In genomic region chr5:124309241-124309977, GRCh38 we compare ENCODE assay signal across 28 cellular contexts.
DNase-seq lines count a peak whose midpoint lies in the region; ATAC-seq and TF ChIP-seq lines count a peak whose summit lies in the region.
"Had no signal": no experiment of that assay in that cellular context is flagged by ENCODE, and none has a peak within 500 bp of the region (broad histone marks: within the 10 kb centered on the region; RNA-seq: fewer than 3 reads in every experiment).

No MANE protein-coding gene starts in this region.

- no peak overlapping the region for H3K27ac ChIP-seq in IMR-90 (ENCODE audit: insufficient read depth, low read length)
- no peak overlapping the region for H3K27ac ChIP-seq in trophoblast cell (ENCODE audit: low read depth, low read length)
- H3K27ac ChIP-seq: breast epithelium, C4-2B, colonic mucosa had no signal

- POLR2A ChIA-PET in IMR-90 (lab: Charles Lee; ENCODE audit: unreplicated experiment) (no interaction called here), MCF 10A (lab: Yijun Ruan, JAX) (interaction anchor here (0.5 to 1.6 kb wide), 2 partner anchors 23 to 203 kb away, joined by 3 to 5 read pairs; no protein-coding TSS in a partner anchor)

- H3K4me3 ChIP-seq in IMR-90 (ENCODE audit: insufficient read depth, low read depth, low read length) (no peak overlapping the region), trophoblast cell (ENCODE audit: low read depth, low read length) (no peak overlapping the region)
- H3K4me3 ChIP-seq: breast epithelium, colonic mucosa, upper lobe of left lung had no signal

- CTCF ChIA-PET in IMR-90 (lab: Yijun Ruan, JAX), result interaction anchor here (0.6 kb wide), 1 partner anchor 153 kb away, joined by 3 read pairs; no protein-coding TSS in a partner anchor
- CTCF ChIA-PET in MCF 10A (lab: Yijun Ruan, JAX), result interaction anchor here (0.7 kb wide), 1 partner anchor 17 kb away, joined by 5 read pairs; no protein-coding TSS in a partner anchor

- peak overlapping the region; percentile 16; the same call in 1 of the 2 replicates for H3K4ac ChIP-seq in IMR-90 (ENCODE audit: low read depth, low read length)
- H3K4ac ChIP-seq in trophoblast cell (ENCODE audit: low read depth, low read length), result no peak overlapping the region

- H3K27ac Mint-ChIP-seq in MCF 10A (ENCODE audit: low read depth, unreplicated experiment), result no peak overlapping the region
- no peak overlapping the region for H3K27ac Mint-ChIP-seq in natural killer cell
- H3K27ac Mint-ChIP-seq: activated naive CD4-positive, alpha-beta T cell treated with anti-CD3 and anti-CD28 coated beads for 36 hours; T-cell had no signal

- no peak overlapping the region for H4K91ac ChIP-seq in IMR-90 (ENCODE audit: insufficient read depth, low read depth, low read length)
- H4K91ac ChIP-seq in trophoblast cell (ENCODE audit: low read depth, low read length), result no peak overlapping the region

- H2BK15ac ChIP-seq in IMR-90 (ENCODE audit: low read depth, low read length), result no peak overlapping the region

- WGBS in IMR-90 (ENCODE audit: extremely low coverage in 2 of 2, insufficient read length in 1 of 2), 2 experiments, result no CpG with 5 or more reads among the region's 11 CpGs
- WGBS in trophoblast cell (ENCODE audit: extremely low coverage, insufficient coverage, insufficient read length), result no CpG with 5 or more reads among the region's 11 CpGs

- no peak overlapping the region for H3K9ac ChIP-seq in IMR-90 (ENCODE audit: low read depth, low read length)
- H3K9ac ChIP-seq in trophoblast cell (ENCODE audit: low read length), result no peak overlapping the region

- no peak overlapping the region for H2BK20ac ChIP-seq in IMR-90 (ENCODE audit: low read depth, low read length)

- ATAC-seq in IMR-90 (ENCODE audit: low read depth) (no peak), natural killer cell (no peak)
- ATAC-seq: T-cell had no signal

- no peaks in the 10 kb centered on the region for H3K36me3 ChIP-seq in IMR-90 (ENCODE audit: control insufficient read depth, insufficient read depth, low read length)
- no peaks in the 10 kb centered on the region for H3K36me3 ChIP-seq in trophoblast cell (ENCODE audit: control insufficient read depth in 1 of 2, insufficient read depth in 2 of 2, low read length in 2 of 2)
- H3K36me3 ChIP-seq: breast epithelium, colonic mucosa, upper lobe of left lung had no signal

- no peaks in the 10 kb centered on the region for H3K9me1 ChIP-seq in IMR-90 (ENCODE audit: insufficient read depth, low read length)

- H2BK5ac ChIP-seq in IMR-90 (ENCODE audit: low read depth, low read length, poor library complexity, severe bottlenecking) (no peak overlapping the region), trophoblast cell (ENCODE audit: low read depth, low read length, poor library complexity) (no peak overlapping the region)

- TF ChIP-seq POLR2A in IMR-90 (IDR thresholded peaks at IDR 0.05; ENCODE audit: low read depth, low read length), result no peak

- no peaks in the 10 kb centered on the region for H3K9me3 Mint-ChIP-seq in MCF 10A (ENCODE audit: unreplicated experiment)
- H3K9me3 Mint-ChIP-seq in natural killer cell, result no peaks in the 10 kb centered on the region
- H3K9me3 Mint-ChIP-seq: activated naive CD4-positive, alpha-beta T cell treated with anti-CD3 and anti-CD28 coated beads for 36 hours; T-cell had no signal

- H3K9me3 ChIP-seq in IMR-90 (ENCODE audit: control insufficient read depth, insufficient read depth, low read length) (no peaks in the 10 kb centered on the region), trophoblast cell (ENCODE audit: insufficient read depth, low read depth, low read length) (peaks cover under 1% of the 10 kb centered on the region)
- H3K9me3 ChIP-seq: breast epithelium, colonic mucosa, upper lobe of left lung had no signal

- H3K56ac ChIP-seq in IMR-90 (ENCODE audit: extremely low read depth, insufficient read depth, low read length), result no peak overlapping the region

- H4K20me1 ChIP-seq in IMR-90 (ENCODE audit: insufficient read depth, low read length), result no peaks in the 10 kb centered on the region

- H3K14ac ChIP-seq in IMR-90 (replicated peaks; ENCODE audit: low read depth, low read length) (0 out of 2 replicates have a peak overlapping the region, but pooled peaks have one; percentile 51), trophoblast cell (ENCODE audit: low read length) (no peak overlapping the region)

- H3K4me1 ChIP-seq in IMR-90 (ENCODE audit: control insufficient read depth, insufficient read depth, low read length) (peaks cover 2% of the 10 kb centered on the region; the same call in 1 of the 2 replicates), trophoblast cell (ENCODE audit: control insufficient read depth in 1 of 2, insufficient read depth in 2 of 2, low read length in 2 of 2) (peaks cover 2 to 3% of the 10 kb centered on the region in 2 experiments)
- H3K4me1 ChIP-seq: breast epithelium, colonic mucosa had no signal

- BruUV-seq in IMR-90 (replicated peaks; lab: Mats Ljungman, UMichigan), result no TSS peak
- no TSS peak for BruUV-seq in MCF 10A (replicated peaks; lab: Mats Ljungman, UMichigan)

- peaks cover 4% of the 10 kb centered on the region for H3K36me3 Mint-ChIP-seq in MCF 10A (ENCODE audit: insufficient read depth, unreplicated experiment)
- no peaks in the 10 kb centered on the region for H3K36me3 Mint-ChIP-seq in natural killer cell
- H3K36me3 Mint-ChIP-seq: T-cell had no signal

- no peak overlapping the region for H4K12ac ChIP-seq in trophoblast cell (ENCODE audit: low read depth, low read length)

- H3K79me1 ChIP-seq in IMR-90 (ENCODE audit: low read depth in 1 of 2, low read length in 2 of 2) (no peaks in the 10 kb centered on the region), trophoblast cell (ENCODE audit: low read length) (no peaks in the 10 kb centered on the region)

- H2AK5ac ChIP-seq in IMR-90 (ENCODE audit: low read depth, low read length), result no peak overlapping the region
- no peak overlapping the region for H2AK5ac ChIP-seq in trophoblast cell (ENCODE audit: low read length)

- H3K4me1 Mint-ChIP-seq in MCF 10A (ENCODE audit: insufficient read depth, unreplicated experiment) (peaks cover 4% of the 10 kb centered on the region), natural killer cell (no peaks in the 10 kb centered on the region)
- H3K4me1 Mint-ChIP-seq: T-cell had no signal

- H3K27me3 ChIP-seq in IMR-90 (ENCODE audit: control insufficient read depth, insufficient read depth, low read length) (no peaks in the 10 kb centered on the region), trophoblast cell (ENCODE audit: insufficient read depth, low read length) (no peaks in the 10 kb centered on the region)
- H3K27me3 ChIP-seq: breast epithelium, colonic mucosa, upper lobe of left lung had no signal

- H2AFZ ChIP-seq in IMR-90 (replicated peaks; ENCODE audit: low read length, poor library complexity) (no peak overlapping the region), trophoblast cell (ENCODE audit: insufficient read depth, low read length, poor library complexity) (peak overlapping the region; percentile 11)

- H4K8ac ChIP-seq in IMR-90 (ENCODE audit: low read depth in 2 of 2, low read length in 2 of 2) (no peak overlapping the region), trophoblast cell (ENCODE audit: low read depth, low read length) (no peak overlapping the region)

- H3K23ac ChIP-seq in IMR-90 (ENCODE audit: low read depth, low read length) (no peak overlapping the region), trophoblast cell (ENCODE audit: low read length) (no peak overlapping the region)

- dilution Hi-C loops in IMR-90 (cut with HindIII; ENCODE audit: low sequenced_read_pairs, unreplicated experiment), result no loop called here

- no peak overlapping the region for H3K4me3 Mint-ChIP-seq in MCF 10A (ENCODE audit: unreplicated experiment)
- H3K4me3 Mint-ChIP-seq in natural killer cell, result no peak overlapping the region
- H3K4me3 Mint-ChIP-seq: activated naive CD4-positive, alpha-beta T cell treated with anti-CD3 and anti-CD28 coated beads for 36 hours; T-cell had no signal

- H3K27me3 Mint-ChIP-seq in MCF 10A (ENCODE audit: insufficient read depth, unreplicated experiment) (no peaks in the 10 kb centered on the region), natural killer cell (ENCODE audit: low read depth in 2 of 2) (no peaks in the 10 kb centered on the region)
- H3K27me3 Mint-ChIP-seq: T-cell had no signal

- in situ Hi-C loops in IMR-90 (cut with MboI; ENCODE audit: low sequenced_read_pairs), result no loop called here

- no peak overlapping the region for H4K5ac ChIP-seq in IMR-90 (ENCODE audit: low read depth, low read length)

- H2AK9ac ChIP-seq in IMR-90 (replicated peaks; ENCODE audit: low read depth, low read length, poor library complexity), result no peak overlapping the region

- no peak overlapping the region for H2BK120ac ChIP-seq in IMR-90 (ENCODE audit: low read depth, low read length)
- no peak overlapping the region for H2BK120ac ChIP-seq in trophoblast cell (ENCODE audit: insufficient read depth, low read length, poor library complexity)

- peak overlapping the region; percentile 12 for H2BK12ac ChIP-seq in trophoblast cell (ENCODE audit: low read length)

- H3K18ac ChIP-seq in IMR-90 (ENCODE audit: low read depth, low read length), result no peak overlapping the region
- H3K18ac ChIP-seq in trophoblast cell (ENCODE audit: low read length), result no peak overlapping the region

- intact Hi-C loops in IMR-90 (cut with micrococcal nuclease) (no loop called here), MCF 10A (cut with micrococcal nuclease) (no loop called here), natural killer cell (cut with micrococcal nuclease) (no loop called here)

- H3K4me2 ChIP-seq in IMR-90 (ENCODE audit: low read depth, low read length), result no peak overlapping the region
- no peak overlapping the region for H3K4me2 ChIP-seq in trophoblast cell (ENCODE audit: low read length)

- H3K79me2 ChIP-seq in trophoblast cell (ENCODE audit: control insufficient read depth, insufficient read depth, low read length, poor library complexity), result no peaks in the 10 kb centered on the region

- TF ChIP-seq RAD21 in IMR-90 (IDR thresholded peaks at IDR 0.05; ENCODE audit: low read length), result no peak

- DNase-seq in ELF-1 (ENCODE audit: low read depth, low spot score) (peak; percentile 73), IMR-90 (no peak), iPS DF 19.7 (ENCODE audit: low read depth, low spot score) (peak; percentile 38), trophoblast cell (peak; percentile 6 to 57), MCF 10A (ENCODE audit: unreplicated experiment) (no peak), natural killer cell (no peak), germinal center (ENCODE audit: low spot score) (no peak), hepatic stellate cell (ENCODE audit: low spot score) (no peak)
- DNase-seq: ACHN; activated CD4-positive, alpha-beta T cell treated with anti-CD3 and anti-CD28 coated beads for 1 hour; activated CD8-positive, alpha-beta memory T cell treated with anti-CD3 and anti-CD28 coated beads for 24 hours; activated naive CD4-positive, alpha-beta T cell treated with anti-CD3 and anti-CD28 coated beads for 36 hours; activated T-cell treated with anti-CD3 and anti-CD28 coated beads, Interleukin-2, amount 50 U/mL, for 48 hours; amniotic stem cell; colonic mucosa; GDM1; HCEC 1CT; Karpas-422; NCI-H1048; NCI-H2029; NCI-H345; NCI-H82; occipital lobe; SHP77 treated with DMSO at 0.1 percent for 48 hours; T-cell had no signal

- no peak for TF ChIP-seq CTCF in IMR-90 (conservative IDR thresholded peaks at IDR 0.05; ENCODE audit: low read depth, low read length)
- TF ChIP-seq CTCF in MCF 10A (IDR thresholded peaks at IDR 0.05; ENCODE audit: unreplicated experiment), result no peak
- TF ChIP-seq CTCF in natural killer cell (IDR thresholded peaks at IDR 0.05), result no peak

Comparison
In these comparisons a context has a peak if more than half of its experiments do, and no peak if none do; other contexts are left out.
1. DNase-seq: peak in ELF-1 (single experiment), iPS DF 19.7 (single experiment) and trophoblast cell (2 of 2); none in IMR-90 (single experiment), MCF 10A (single experiment), natural killer cell (single experiment), germinal center (single experiment) and hepatic stellate cell (single experiment).